ENCODE assay signal across 8 cellular contexts in the genomic region with DNA sequence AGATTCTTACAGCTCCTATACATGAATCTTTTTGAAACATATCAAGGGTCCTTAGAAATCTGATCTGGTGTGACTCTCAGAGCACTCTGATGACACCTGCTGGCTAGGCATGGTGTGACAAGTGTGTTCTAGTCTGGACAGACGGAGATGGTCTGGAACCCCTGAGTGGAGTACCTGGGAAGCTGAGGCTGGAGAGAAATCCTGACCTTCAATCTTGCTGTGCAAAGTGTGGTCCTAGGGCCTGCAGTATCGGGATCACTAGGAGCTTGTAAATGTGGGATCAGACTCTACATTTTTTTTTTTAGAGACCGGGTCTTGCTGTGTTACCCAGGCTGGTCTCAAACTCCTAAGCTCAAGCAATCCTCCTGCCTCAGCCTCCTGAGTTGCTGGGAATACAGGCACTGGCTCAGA.
A peak's percentile ranks its signal among the peaks of the same experiment; 100 is the strongest.
DNase-seq lines count a peak whose midpoint lies in the region; ATAC-seq and TF ChIP-seq lines count a peak whose summit lies in the region.

No MANE protein-coding gene starts in this region.

- ATAC-seq in HG02759 (IDR thresholded peaks at IDR 0.05; ENCODE audit: unreplicated experiment) (peak; percentile 71), GM21526 (IDR thresholded peaks at IDR 0.05; ENCODE audit: low FRiP score, unreplicated experiment) (no peak)

- intact Hi-C loops in lower leg skin (cut with DNase I; ENCODE audit: low total_unique reads): no loop called here

- DNase-seq in GF-D8 (lab: John Stamatoyannopoulos, UW) (peak; percentile 3), NCI-H226 (peak; percentile 33), cerebellum (ENCODE audit: low spot score) (peak; percentile 78), lower leg skin (ENCODE audit: low spot score in 2 of 2) (peak; percentile 66 to 91)
- peak; percentile 67 for DNase-seq in activated CD4-positive, alpha-beta T cell treated with anti-CD3 and anti-CD28 coated beads for 1 hour
- DNase-seq in stimulated activated CD8-positive, alpha-beta memory T cell treated with anti-CD3 and anti-CD28 coated beads, Interleukin-12 subunit alpha, Interleukin-12 subunit beta, amount 100 ng/mL, for 1 hour (ENCODE audit: low read depth): peak; percentile 65

- H3K4me3 ChIP-seq in lower leg skin (ENCODE audit: low read depth, poor library complexity, severe bottlenecking): no peak overlapping the region

- TF ChIP-seq CTCF in lower leg skin (IDR thresholded peaks at IDR 0.05): peak in 1 of 3 donors; percentile 54

- no peak for TF ChIP-seq POLR2A in lower leg skin (IDR thresholded peaks at IDR 0.05)

- WGBS in lower leg skin, 2 donors: 39 to 42% methylated on average over 3 of the region's 3 CpGs

Comparison
In these comparisons a context has a peak if more than half of its experiments do, and no peak if none do; other contexts are left out.
1. DNase-seq: peak in every context shown above with its lines; median percentile 78 in lower leg skin; 78 in cerebellum; 67 in activated CD4-positive, alpha-beta T cell treated with anti-CD3 and anti-CD28 coated beads for 1 hour; 65 in stimulated activated CD8-positive, alpha-beta memory T cell treated with anti-CD3 and anti-CD28 coated beads, Interleukin-12 subunit alpha, Interleukin-12 subunit beta, amount 100 ng/mL, for 1 hour; 33 in NCI-H226; 3 in GF-D8.